In genomic region chr2:396903-397302, GRCh38 we compare ENCODE assay signal across 7 cellular contexts.
"Had no signal": no experiment of that assay in that cellular context is flagged by ENCODE, and none has a peak within 500 bp of the region (broad histone marks: within the 10 kb centered on the region; RNA-seq: fewer than 3 reads in every experiment).

No MANE protein-coding gene starts in this region.

- H3K27me3 Mint-ChIP-seq: IgD-negative memory B cell had no signal

- ATAC-seq: HepG2 had no signal

- DNase-seq: GOT3, H7, HCEC 1CT, KG1 had no signal

- H3K4me3 Mint-ChIP-seq: IgD-negative memory B cell had no signal

- H3K27ac ChIP-seq: HL-60 had no signal

- FAIRE-seq: HepG2 had no signal

- H3K27ac Mint-ChIP-seq: IgD-negative memory B cell had no signal
